ENCODE assay signal across 8 cellular contexts in the genomic region with DNA sequence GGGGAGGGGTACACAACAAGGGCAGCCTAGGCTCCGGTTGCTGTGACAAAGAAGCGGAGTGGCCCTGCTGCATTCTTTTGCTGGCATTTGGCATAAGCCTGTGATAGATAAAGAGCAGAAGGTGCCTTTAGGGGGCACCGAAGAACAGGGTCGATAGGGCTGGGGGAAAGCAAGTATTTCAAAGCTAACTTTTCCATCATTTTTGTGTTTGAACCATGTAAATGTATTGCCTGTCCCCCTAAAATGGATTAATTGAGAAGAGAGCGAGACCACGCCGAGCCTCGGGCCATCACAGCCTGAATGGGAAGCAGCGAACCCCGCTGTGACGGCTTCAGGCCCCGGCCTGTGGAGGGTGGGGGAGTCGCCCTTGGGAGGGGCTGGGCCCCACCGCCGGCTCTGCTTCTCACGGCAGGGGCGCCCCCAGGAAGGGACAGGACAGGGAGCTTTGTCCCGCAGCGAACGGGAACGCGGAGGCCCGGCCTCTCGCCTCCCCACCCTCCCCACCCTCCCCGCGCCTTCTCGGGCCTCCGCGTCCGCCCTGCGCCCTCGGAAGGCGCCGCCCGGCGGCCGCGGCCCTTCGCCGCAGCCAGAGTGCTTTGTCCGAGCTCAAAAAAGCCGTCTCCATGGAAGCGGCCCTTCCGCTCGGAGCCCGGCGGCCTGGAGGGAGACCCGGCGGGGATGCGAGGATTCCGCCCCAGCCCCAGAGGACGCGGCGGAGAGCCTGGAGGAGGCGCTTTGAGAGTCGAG. TPM values are rescaled to one million over a fixed set of nuclear protein-coding genes. Genes with fewer than 3 reads are reported as not detected.
DNase-seq lines count a peak whose midpoint lies in the region; ATAC-seq and TF ChIP-seq lines count a peak whose summit lies in the region.

No MANE protein-coding gene starts in this region.

- no peak overlapping the region for H3K27ac ChIP-seq in CD8-positive, alpha-beta T cell (ENCODE audit: low read depth, low read length)
- peak overlapping the region; percentile 71 to 74 for H3K27ac ChIP-seq in right atrium auricular region

- H3K36me3 Mint-ChIP-seq in CD8-positive, alpha-beta T cell = no peaks in the 10 kb centered on the region
- H3K36me3 Mint-ChIP-seq in progenitor cell of endocrine pancreas (ENCODE audit: insufficient read depth) = no peaks in the 10 kb centered on the region

- peaks cover 4% of the 10 kb centered on the region for H3K4me1 ChIP-seq in CD8-positive, alpha-beta T cell (ENCODE audit: insufficient read depth, low read length)
- H3K4me1 ChIP-seq in adipocyte (ENCODE audit: control insufficient read depth, insufficient read depth, low read length) (peaks cover 42% of the 10 kb centered on the region), right atrium auricular region (peaks cover 0 to 29% of the 10 kb centered on the region in 2 donors)

- POLR2A ChIA-PET in CD8-positive, alpha-beta T cell (lab: Charles Lee) = no interaction called here

- no peaks in the 10 kb centered on the region for H3K9me3 ChIP-seq in CD8-positive, alpha-beta T cell (ENCODE audit: low read length)
- H3K9me3 ChIP-seq in adipocyte (ENCODE audit: control insufficient read depth, low read length) = no peaks in the 10 kb centered on the region
- H3K9me3 ChIP-seq in right atrium auricular region = no peaks in the 10 kb centered on the region

- H3K4me3 Mint-ChIP-seq in CD8-positive, alpha-beta T cell = peak overlapping the region; percentile 55
- H3K4me3 Mint-ChIP-seq in progenitor cell of endocrine pancreas (ENCODE audit: low read depth) = peak overlapping the region; percentile 77

- peaks cover 69% of the 10 kb centered on the region for H3K27me3 Mint-ChIP-seq in CD8-positive, alpha-beta T cell (ENCODE audit: low read depth)
- peaks cover 34% of the 10 kb centered on the region for H3K27me3 Mint-ChIP-seq in progenitor cell of endocrine pancreas

- DNase-seq in CD8-positive, alpha-beta T cell = no peak
- DNase-seq in HuH-7 (ENCODE audit: low spot score) (peak; percentile 63), adipocyte (ENCODE audit: low read depth) (peak; percentile 47), right atrium auricular region (ENCODE audit: low spot score) (no peak), progenitor cell of endocrine pancreas (ENCODE audit: low spot score, unreplicated experiment) (peak; percentile 56), GDM1 (lab: John Stamatoyannopoulos, UW) (no peak), cortex of kidney (lab: John Stamatoyannopoulos, UW) (no peak)

- intact Hi-C loops in CD8-positive, alpha-beta T cell (cut with DNase I, micrococcal nuclease) = no loop called here

- ATAC-seq in CD8-positive, alpha-beta T cell = no peak
- no peak for ATAC-seq in HG03442 (IDR thresholded peaks at IDR 0.05; ENCODE audit: unreplicated experiment)

- H3K9ac ChIP-seq in adipocyte (ENCODE audit: low read length) = peak overlapping the region; percentile 76

- H3K27me3 ChIP-seq in CD8-positive, alpha-beta T cell (ENCODE audit: insufficient read depth, low read length) = peaks cover 7% of the 10 kb centered on the region
- H3K27me3 ChIP-seq in adipocyte (replicated peaks; ENCODE audit: control insufficient read depth, insufficient read depth, low read length) (no peaks in the 10 kb centered on the region), right atrium auricular region (no peaks in the 10 kb centered on the region)

- CTCF ChIA-PET in CD8-positive, alpha-beta T cell (lab: Charles Lee) = no interaction called here

- no peak for TF ChIP-seq CTCF in CD8-positive, alpha-beta T cell (IDR thresholded peaks at IDR 0.05)
- peak; percentile 48 to 74 for TF ChIP-seq CTCF in right atrium auricular region (IDR thresholded peaks at IDR 0.05)
- TF ChIP-seq CTCF in progenitor cell of endocrine pancreas (IDR thresholded peaks at IDR 0.05; ENCODE audit: unreplicated experiment) = peak; percentile 60

- H3K4me3 ChIP-seq in CD8-positive, alpha-beta T cell (ENCODE audit: low read depth, low read length) = no peak overlapping the region
- H3K4me3 ChIP-seq in adipocyte (ENCODE audit: low read length) (peak overlapping the region; percentile 74), right atrium auricular region (peak overlapping the region; percentile 47 to 54)

- H3K4me1 Mint-ChIP-seq in CD8-positive, alpha-beta T cell (ENCODE audit: low read depth) = peaks cover 11% of the 10 kb centered on the region
- H3K4me1 Mint-ChIP-seq in progenitor cell of endocrine pancreas (ENCODE audit: low read depth) = peaks cover 4% of the 10 kb centered on the region

- H3K36me3 ChIP-seq in CD8-positive, alpha-beta T cell (ENCODE audit: insufficient read depth, low read length) = no peaks in the 10 kb centered on the region
- H3K36me3 ChIP-seq in adipocyte (ENCODE audit: control insufficient read depth, insufficient read depth, low read length, severe bottlenecking) = no peaks in the 10 kb centered on the region
- no peaks in the 10 kb centered on the region for H3K36me3 ChIP-seq in right atrium auricular region

- no peaks in the 10 kb centered on the region for H3K9me3 Mint-ChIP-seq in CD8-positive, alpha-beta T cell
- no peaks in the 10 kb centered on the region for H3K9me3 Mint-ChIP-seq in progenitor cell of endocrine pancreas (ENCODE audit: low read depth)

- H3K27ac Mint-ChIP-seq in CD8-positive, alpha-beta T cell = no peak overlapping the region
- peak overlapping the region; percentile 98 for H3K27ac Mint-ChIP-seq in progenitor cell of endocrine pancreas

RNA-seq across cellular contexts. Expression of gene ALDH1L1, which starts 32.4 kb away (rescaled TPM):
- total RNA-seq in CD8-positive, alpha-beta T cell = not detected
- total RNA-seq in right atrium auricular region (10 to 100 TPM; 13.7 to 24.0 TPM), progenitor cell of endocrine pancreas (3.1 and 4.7 TPM in 2 replicates)

Comparison
In these comparisons a context has a peak if more than half of its experiments do, and no peak if none do; other contexts are left out.
1. DNase-seq: peak in HuH-7 (single experiment), adipocyte (single experiment) and progenitor cell of endocrine pancreas (single experiment); none in CD8-positive, alpha-beta T cell (0 of 7), right atrium auricular region (single experiment), GDM1 (single experiment) and cortex of kidney (single experiment).